Comparison of ENCODE assay signal across 17 cellular contexts in genomic region chr11:1401001-1401445, GRCh38.
"Had no signal": no experiment of that assay in that cellular context is flagged by ENCODE, and none has a peak within 500 bp of the region (broad histone marks: within the 10 kb centered on the region; RNA-seq: fewer than 3 reads in every experiment).

No MANE protein-coding gene starts in this region.

- H3K27ac Mint-ChIP-seq: activated B cell treated with CpG ODN at 0.5 μM for 24 hours; activated CD4-positive, alpha-beta T cell treated with anti-CD3 and anti-CD28 coated beads, Interleukin-2, amount 10 ng/mL, durations not matched to agents 24 days and 14 days; activated CD8-positive, alpha-beta memory T cell treated with anti-CD3 and anti-CD28 coated beads, Interleukin-2, amount 10 ng/mL, durations not matched to agents 7 days and 5 days; activated naive CD4-positive, alpha-beta T cell treated with anti-CD3 and anti-CD28 coated beads, Interleukin-2, amount 50 U/mL, for 24 hours; activated T-cell treated with anti-CD3 and anti-CD28 coated beads, Interleukin-2, amount 50 U/mL, for 24 hours; activated T-helper 1 cell treated with anti-CD3 and anti-CD28 coated beads, Interleukin-12 subunit alpha, Interleukin-12 subunit beta, Interleukin-2, Interleukin-4 antibody, amounts not matched to agents 30 ng/mL and 10 ng/mL and 1 ng/mL, durations not matched to agents 14 hours and 24 hours and 36 hours; T-helper 17 cell had no signal

- H3K4me3 Mint-ChIP-seq: activated B cell treated with CpG ODN at 0.5 μM for 24 hours; activated CD4-positive, alpha-beta T cell treated with anti-CD3 and anti-CD28 coated beads, Interleukin-2, amount 10 ng/mL, durations not matched to agents 24 days and 14 days; activated CD8-positive, alpha-beta memory T cell treated with anti-CD3 and anti-CD28 coated beads, Interleukin-2, amount 10 ng/mL, durations not matched to agents 7 days and 5 days; activated naive CD4-positive, alpha-beta T cell treated with anti-CD3 and anti-CD28 coated beads, Interleukin-2, amount 50 U/mL, for 24 hours; activated T-cell treated with anti-CD3 and anti-CD28 coated beads, Interleukin-2, amount 50 U/mL, for 24 hours; activated T-helper 1 cell treated with anti-CD3 and anti-CD28 coated beads, Interleukin-12 subunit alpha, Interleukin-12 subunit beta, Interleukin-2, Interleukin-4 antibody, amounts not matched to agents 30 ng/mL and 10 ng/mL and 1 ng/mL, durations not matched to agents 14 hours and 24 hours and 36 hours; T-helper 17 cell had no signal

- H3K4me1 Mint-ChIP-seq: activated B cell treated with CpG ODN at 0.5 μM for 24 hours; activated CD4-positive, alpha-beta T cell treated with anti-CD3 and anti-CD28 coated beads, Interleukin-2, amount 10 ng/mL, durations not matched to agents 24 days and 14 days; activated CD8-positive, alpha-beta memory T cell treated with anti-CD3 and anti-CD28 coated beads, Interleukin-2, amount 10 ng/mL, durations not matched to agents 7 days and 5 days; activated naive CD4-positive, alpha-beta T cell treated with anti-CD3 and anti-CD28 coated beads, Interleukin-2, amount 50 U/mL, for 24 hours; T-helper 17 cell had no signal

- H3K27me3 Mint-ChIP-seq: activated CD4-positive, alpha-beta T cell treated with anti-CD3 and anti-CD28 coated beads, Interleukin-2, amount 10 ng/mL, durations not matched to agents 24 days and 14 days; activated CD8-positive, alpha-beta memory T cell treated with anti-CD3 and anti-CD28 coated beads, Interleukin-2, amount 10 ng/mL, durations not matched to agents 7 days and 5 days; activated naive CD4-positive, alpha-beta T cell treated with anti-CD3 and anti-CD28 coated beads, Interleukin-2, amount 50 U/mL, for 24 hours had no signal

- DNase-seq: activated B cell treated with CpG ODN at 0.5 μM for 24 hours; activated effector memory CD4-positive, alpha-beta T cell treated with Interleukin-2 at 50 U/mL for 16 hours; NCI-H1105 treated with DMSO at 0.1 percent for 48 hours; NCI-H1436 treated with DMSO at 0.1 percent for 48 hours; NCI-H187; SIG-M5 had no signal

- H3K27me3 ChIP-seq: cardiac muscle cell had no signal

- H3K9me3 Mint-ChIP-seq: activated B cell treated with CpG ODN at 0.5 μM for 24 hours; activated CD4-positive, alpha-beta T cell treated with anti-CD3 and anti-CD28 coated beads, Interleukin-2, amount 10 ng/mL, durations not matched to agents 24 days and 14 days; activated naive CD4-positive, alpha-beta T cell treated with anti-CD3 and anti-CD28 coated beads, Interleukin-2, amount 50 U/mL, for 24 hours; activated T-cell treated with anti-CD3 and anti-CD28 coated beads, Interleukin-2, amount 50 U/mL, for 24 hours; activated T-helper 1 cell treated with anti-CD3 and anti-CD28 coated beads, Interleukin-12 subunit alpha, Interleukin-12 subunit beta, Interleukin-2, Interleukin-4 antibody, amounts not matched to agents 30 ng/mL and 10 ng/mL and 1 ng/mL, durations not matched to agents 14 hours and 24 hours and 36 hours had no signal

- FAIRE-seq: astrocyte, RCC 7860 had no signal

- H3K4me3 ChIP-seq: cardiac muscle cell, K562 had no signal

- H3K36me3 Mint-ChIP-seq: activated CD8-positive, alpha-beta memory T cell treated with anti-CD3 and anti-CD28 coated beads, Interleukin-2, amount 10 ng/mL, durations not matched to agents 7 days and 5 days; activated naive CD4-positive, alpha-beta T cell treated with anti-CD3 and anti-CD28 coated beads, Interleukin-2, amount 50 U/mL, for 24 hours had no signal

- H3K27ac ChIP-seq: brain microvascular endothelial cell, cardiac muscle cell had no signal
